In the genomic region with DNA sequence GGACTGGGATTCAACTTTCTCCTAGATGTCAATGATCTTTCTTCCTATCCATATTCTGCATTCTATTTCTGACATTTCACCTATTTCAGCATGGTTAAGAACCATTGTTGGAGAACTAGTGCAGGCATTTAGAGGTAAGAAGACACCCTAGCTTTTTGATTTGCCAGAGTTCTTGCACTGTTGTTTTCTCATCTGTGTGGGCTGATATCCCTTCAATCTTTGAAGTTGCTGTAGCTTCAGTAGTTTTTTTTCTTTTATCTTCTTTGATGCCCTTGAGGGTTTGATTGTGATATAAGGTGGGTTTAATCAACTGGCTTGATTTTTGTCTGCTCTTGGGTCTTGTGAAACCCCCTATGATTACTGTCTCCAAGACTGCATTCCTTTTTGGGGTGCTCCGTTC, we compare ENCODE assay signal across 14 cellular contexts.
DNase-seq lines count a peak whose midpoint lies in the region; ATAC-seq and TF ChIP-seq lines count a peak whose summit lies in the region.
"Had no signal": no experiment of that assay in that cellular context is flagged by ENCODE, and none has a peak within 500 bp of the region (broad histone marks: within the 10 kb centered on the region; RNA-seq: fewer than 3 reads in every experiment).

No MANE protein-coding gene starts in this region.

- H3K4me3 Mint-ChIP-seq in activated naive CD8-positive, alpha-beta T cell = peak overlapping the region; percentile 57
- H3K4me3 Mint-ChIP-seq in activated naive CD8-positive, alpha-beta T cell treated with anti-CD3 and anti-CD28 coated beads, Interleukin-2, amount 50 U/mL, for 24 hours = no peak overlapping the region
- H3K4me3 Mint-ChIP-seq in CD8-positive, alpha-beta T cell = peak overlapping the region; percentile 62
- peak overlapping the region; percentile 35 for H3K4me3 Mint-ChIP-seq in activated T-helper 17 cell treated with anti-CD3 and anti-CD28 coated beads, Interleukin-2, amount 50 U/mL, for 72 hours
- peak overlapping the region; percentile 17 for H3K4me3 Mint-ChIP-seq in stimulated activated effector memory CD8-positive, alpha-beta T cell treated with anti-CD3 and anti-CD28 coated beads, Interleukin-12 subunit alpha, Interleukin-12 subunit beta, amount 100 ng/mL, for 72 hours
- H3K4me3 Mint-ChIP-seq: GM23338 had no signal

- H3K4me3 ChIP-seq in CD8-positive, alpha-beta T cell (ENCODE audit: low read depth, low read length) = no peak overlapping the region
- H3K4me3 ChIP-seq: A549, GM12878, GM23338 had no signal

- peaks cover 25% of the 10 kb centered on the region for H3K4me1 ChIP-seq in CD8-positive, alpha-beta T cell (ENCODE audit: insufficient read depth, low read length)
- H3K4me1 ChIP-seq: A549, BE2C had no signal

- H3K27ac ChIP-seq in CD8-positive, alpha-beta T cell (ENCODE audit: low read depth, low read length) = no peak overlapping the region
- H3K27ac ChIP-seq: A549, C4-2B had no signal

- H3K4me1 Mint-ChIP-seq in activated naive CD8-positive, alpha-beta T cell (ENCODE audit: low read depth) = peaks cover 45% of the 10 kb centered on the region
- peaks cover 27% of the 10 kb centered on the region for H3K4me1 Mint-ChIP-seq in activated naive CD8-positive, alpha-beta T cell treated with anti-CD3 and anti-CD28 coated beads, Interleukin-2, amount 50 U/mL, for 24 hours
- H3K4me1 Mint-ChIP-seq in CD8-positive, alpha-beta T cell (ENCODE audit: low read depth) = peaks cover 50% of the 10 kb centered on the region
- H3K4me1 Mint-ChIP-seq in activated T-helper 17 cell treated with anti-CD3 and anti-CD28 coated beads, Interleukin-2, amount 50 U/mL, for 72 hours = peaks cover 7% of the 10 kb centered on the region
- peaks cover 33% of the 10 kb centered on the region for H3K4me1 Mint-ChIP-seq in stimulated activated effector memory CD8-positive, alpha-beta T cell treated with anti-CD3 and anti-CD28 coated beads, Interleukin-12 subunit alpha, Interleukin-12 subunit beta, amount 100 ng/mL, for 72 hours
- H3K4me1 Mint-ChIP-seq: GM23338 had no signal

- H3K27ac Mint-ChIP-seq in activated naive CD8-positive, alpha-beta T cell = peak overlapping the region; percentile 28
- H3K27ac Mint-ChIP-seq in activated naive CD8-positive, alpha-beta T cell treated with anti-CD3 and anti-CD28 coated beads, Interleukin-2, amount 50 U/mL, for 24 hours = no peak overlapping the region
- peak overlapping the region; percentile 73 for H3K27ac Mint-ChIP-seq in CD8-positive, alpha-beta T cell
- H3K27ac Mint-ChIP-seq in activated T-helper 17 cell treated with anti-CD3 and anti-CD28 coated beads, Interleukin-2, amount 50 U/mL, for 72 hours = no peak overlapping the region
- no peak overlapping the region for H3K27ac Mint-ChIP-seq in stimulated activated effector memory CD8-positive, alpha-beta T cell treated with anti-CD3 and anti-CD28 coated beads, Interleukin-12 subunit alpha, Interleukin-12 subunit beta, amount 100 ng/mL, for 72 hours
- H3K27ac Mint-ChIP-seq: GM23338 had no signal

- CTCF ChIA-PET in CD8-positive, alpha-beta T cell (lab: Charles Lee) = interaction anchor here (1.1 to 4.2 kb wide), 5 partner anchors 46 to 75 kb away, joined by 3 to 22 read pairs (median 5); no protein-coding TSS in a partner anchor

- H3K27me3 ChIP-seq in CD8-positive, alpha-beta T cell (ENCODE audit: insufficient read depth, low read length) = no peaks in the 10 kb centered on the region
- H3K27me3 ChIP-seq: BE2C had no signal

- no peak for ATAC-seq in activated naive CD8-positive, alpha-beta T cell treated with anti-CD3 and anti-CD28 coated beads, Interleukin-2, amount 50 U/mL, for 24 hours
- ATAC-seq in CD8-positive, alpha-beta T cell = peak; percentile 31
- no peak for ATAC-seq in activated T-helper 17 cell treated with anti-CD3 and anti-CD28 coated beads, Interleukin-2, amount 50 U/mL, for 72 hours (replicated peaks)
- ATAC-seq in stimulated activated effector memory CD8-positive, alpha-beta T cell treated with anti-CD3 and anti-CD28 coated beads, Interleukin-12 subunit alpha, Interleukin-12 subunit beta, amount 100 ng/mL, for 72 hours = no peak
- no peak for ATAC-seq in GM19397 (IDR thresholded peaks at IDR 0.05; ENCODE audit: unreplicated experiment)
- ATAC-seq: A549, GM12878, GM23338 had no signal

- intact Hi-C loops in CD8-positive, alpha-beta T cell (cut with DNase I, micrococcal nuclease) = loop anchor here in 1 of 2 experiments (1.0 to 2.0 kb wide), 4 partner anchors 9 to 32 kb away; no protein-coding TSS in a partner anchor

- no peaks in the 10 kb centered on the region for H3K36me3 ChIP-seq in CD8-positive, alpha-beta T cell (ENCODE audit: insufficient read depth, low read length)
- H3K36me3 ChIP-seq: BE2C had no signal

- H3K36me3 Mint-ChIP-seq in activated naive CD8-positive, alpha-beta T cell = peaks cover 5% of the 10 kb centered on the region
- H3K36me3 Mint-ChIP-seq in activated naive CD8-positive, alpha-beta T cell treated with anti-CD3 and anti-CD28 coated beads, Interleukin-2, amount 50 U/mL, for 24 hours (ENCODE audit: low read depth) = peaks cover 6% of the 10 kb centered on the region
- peaks cover 5% of the 10 kb centered on the region for H3K36me3 Mint-ChIP-seq in CD8-positive, alpha-beta T cell
- no peaks in the 10 kb centered on the region for H3K36me3 Mint-ChIP-seq in activated T-helper 17 cell treated with anti-CD3 and anti-CD28 coated beads, Interleukin-2, amount 50 U/mL, for 72 hours (ENCODE audit: low read depth)
- no peaks in the 10 kb centered on the region for H3K36me3 Mint-ChIP-seq in stimulated activated effector memory CD8-positive, alpha-beta T cell treated with anti-CD3 and anti-CD28 coated beads, Interleukin-12 subunit alpha, Interleukin-12 subunit beta, amount 100 ng/mL, for 72 hours

- TF ChIP-seq CTCF in CD8-positive, alpha-beta T cell (IDR thresholded peaks at IDR 0.05) = no peak

- H3K9me3 Mint-ChIP-seq in activated naive CD8-positive, alpha-beta T cell (ENCODE audit: low read depth) = peaks cover 6% of the 10 kb centered on the region
- H3K9me3 Mint-ChIP-seq in activated naive CD8-positive, alpha-beta T cell treated with anti-CD3 and anti-CD28 coated beads, Interleukin-2, amount 50 U/mL, for 24 hours = peaks cover 14% of the 10 kb centered on the region
- peaks cover 11% of the 10 kb centered on the region for H3K9me3 Mint-ChIP-seq in CD8-positive, alpha-beta T cell
- H3K9me3 Mint-ChIP-seq in activated T-helper 17 cell treated with anti-CD3 and anti-CD28 coated beads, Interleukin-2, amount 50 U/mL, for 72 hours = peaks cover 11% of the 10 kb centered on the region
- H3K9me3 Mint-ChIP-seq in stimulated activated effector memory CD8-positive, alpha-beta T cell treated with anti-CD3 and anti-CD28 coated beads, Interleukin-12 subunit alpha, Interleukin-12 subunit beta, amount 100 ng/mL, for 72 hours = peaks cover 6% of the 10 kb centered on the region

- no peaks in the 10 kb centered on the region for H3K27me3 Mint-ChIP-seq in activated naive CD8-positive, alpha-beta T cell
- no peaks in the 10 kb centered on the region for H3K27me3 Mint-ChIP-seq in activated naive CD8-positive, alpha-beta T cell treated with anti-CD3 and anti-CD28 coated beads, Interleukin-2, amount 50 U/mL, for 24 hours
- no peaks in the 10 kb centered on the region for H3K27me3 Mint-ChIP-seq in CD8-positive, alpha-beta T cell (ENCODE audit: low read depth)
- no peaks in the 10 kb centered on the region for H3K27me3 Mint-ChIP-seq in activated T-helper 17 cell treated with anti-CD3 and anti-CD28 coated beads, Interleukin-2, amount 50 U/mL, for 72 hours

- DNase-seq in activated naive CD8-positive, alpha-beta T cell treated with anti-CD3 and anti-CD28 coated beads, Interleukin-2, amount 50 U/mL, for 24 hours = no peak
- no peak for DNase-seq in CD8-positive, alpha-beta T cell
- no peak for DNase-seq in stimulated activated effector memory CD8-positive, alpha-beta T cell treated with anti-CD3 and anti-CD28 coated beads, Interleukin-12 subunit alpha, Interleukin-12 subunit beta, amount 100 ng/mL, for 72 hours (ENCODE audit: low spot score in 2 of 2)
- no peak for DNase-seq in RKO (ENCODE audit: low spot score)
- DNase-seq: BE2C, DMS79, H7 had no signal

- H3K9me3 ChIP-seq in CD8-positive, alpha-beta T cell (ENCODE audit: low read length) = peaks cover 4% of the 10 kb centered on the region
- H3K9me3 ChIP-seq: A549, BE2C had no signal

- POLR2A ChIA-PET in CD8-positive, alpha-beta T cell (lab: Charles Lee) = interaction anchor here (0.8 to 1.3 kb wide), 2 partner anchors 37 to 46 kb away, joined by 4 to 7 read pairs; no protein-coding TSS in a partner anchor

Comparison
In these comparisons a context has a peak if more than half of its experiments do, and no peak if none do; other contexts are left out.
1. H3K27ac Mint-ChIP-seq: peak in activated naive CD8-positive, alpha-beta T cell (single experiment) and CD8-positive, alpha-beta T cell (single experiment); none in activated naive CD8-positive, alpha-beta T cell treated with anti-CD3 and anti-CD28 coated beads, Interleukin-2, amount 50 U/mL, for 24 hours (single experiment), activated T-helper 17 cell treated with anti-CD3 and anti-CD28 coated beads, Interleukin-2, amount 50 U/mL, for 72 hours (single experiment) and stimulated activated effector memory CD8-positive, alpha-beta T cell treated with anti-CD3 and anti-CD28 coated beads, Interleukin-12 subunit alpha, Interleukin-12 subunit beta, amount 100 ng/mL, for 72 hours (single experiment).